Comparison of ENCODE assay signal across 9 cellular contexts in genomic region chr12:43143278-43143677, GRCh38.
"Had no signal": no experiment of that assay in that cellular context is flagged by ENCODE, and none has a peak within 500 bp of the region (broad histone marks: within the 10 kb centered on the region; RNA-seq: fewer than 3 reads in every experiment).

No MANE protein-coding gene starts in this region.

- DNase-seq: activated CD4-positive, alpha-beta T cell treated with anti-CD3 and anti-CD28 coated beads, Interleukin-2, amount 50 U/mL, for 4 hours; activated gamma-delta T cell treated with Interleukin-2 at 50 U/mL for 16 hours; activated T-cell treated with anti-CD3 and anti-CD28 coated beads for 4 hours; dermis blood vessel endothelial cell; effector memory CD8-positive, alpha-beta T cell; retina; stimulated activated naive B cell treated with anti-CD40 and anti-IgM and Interleukin-4, amounts not matched to agents 10 μg/mL and 1 μg/mL and 100 μg/mL, for 72 hours; upper lobe of left lung had no signal

- ATAC-seq: effector memory CD8-positive, alpha-beta T cell; stimulated activated naive B cell treated with anti-CD40 and anti-IgM and Interleukin-4, amounts not matched to agents 10 μg/mL and 1 μg/mL and 100 μg/mL, for 72 hours had no signal

- H3K27me3 ChIP-seq: upper lobe of left lung had no signal

- H3K9me3 ChIP-seq: thoracic aorta had no signal

- H3K27ac ChIP-seq: thoracic aorta, upper lobe of left lung had no signal

- H3K4me3 ChIP-seq: thoracic aorta, upper lobe of left lung had no signal

- H3K4me1 ChIP-seq: upper lobe of left lung had no signal

- H3K36me3 ChIP-seq: thoracic aorta, upper lobe of left lung had no signal
